ENCODE assay signal across 10 cellular contexts in the genomic region with DNA sequence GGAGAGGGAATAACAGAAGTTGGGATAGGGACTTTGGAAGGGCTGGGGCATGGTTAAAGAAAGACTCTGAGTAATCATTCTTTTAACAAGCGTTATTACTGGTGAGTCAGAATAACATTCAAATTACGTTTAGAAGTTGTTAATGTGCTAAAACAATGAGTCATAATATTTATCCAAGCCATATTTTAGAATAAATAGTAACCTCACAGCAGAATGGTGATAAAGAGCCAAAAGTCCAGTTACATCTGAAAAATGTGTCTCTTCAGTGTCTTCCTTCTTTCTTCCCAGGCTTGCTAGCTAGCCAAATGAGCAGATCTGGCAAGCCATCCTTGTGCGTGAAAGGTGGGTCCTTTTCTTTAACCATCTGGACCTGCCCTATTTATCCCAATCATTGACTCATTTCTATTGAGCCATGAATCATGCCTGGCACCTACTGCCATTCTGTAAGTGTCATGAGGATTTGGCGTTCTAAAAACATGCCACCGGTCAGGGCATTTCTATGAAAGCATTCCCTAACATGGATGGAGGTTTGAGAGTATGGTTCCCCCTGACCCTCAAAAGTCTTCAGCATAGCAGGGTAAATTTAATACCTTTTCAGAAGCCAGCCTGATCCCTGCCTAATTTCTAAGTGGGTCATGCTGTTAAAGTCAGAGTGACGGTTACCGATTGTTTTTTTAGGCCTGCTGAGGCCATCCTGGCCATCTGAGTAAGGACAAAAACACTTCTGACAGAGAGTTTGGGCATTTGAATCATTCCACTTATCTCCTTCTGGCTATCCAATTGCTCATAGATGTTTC. TPM values are rescaled to one million over a fixed set of nuclear protein-coding genes. Genes with fewer than 3 reads are reported as not detected.
A peak's percentile ranks its signal among the peaks of the same experiment; 100 is the strongest.
DNase-seq lines count a peak whose midpoint lies in the region; ATAC-seq and TF ChIP-seq lines count a peak whose summit lies in the region.
"Had no signal": no experiment of that assay in that cellular context is flagged by ENCODE, and none has a peak within 500 bp of the region (broad histone marks: within the 10 kb centered on the region; RNA-seq: fewer than 3 reads in every experiment).

No MANE protein-coding gene starts in this region.

- H3K27me3 ChIP-seq in skeletal muscle satellite cell (ENCODE audit: control insufficient read depth, insufficient read depth, low read length) = no peaks in the 10 kb centered on the region

- no peak for TF ChIP-seq CTCF in foreskin fibroblast (IDR thresholded peaks at IDR 0.05; ENCODE audit: low read depth, low read length)
- no peak for TF ChIP-seq CTCF in natural killer cell (IDR thresholded peaks at IDR 0.05)

- H3K4me2 ChIP-seq in skeletal muscle satellite cell (ENCODE audit: low read length) = peak overlapping the region; percentile 68

- peaks cover 14 to 39% of the 10 kb centered on the region in 2 donors for H3K27me3 Mint-ChIP-seq in natural killer cell (ENCODE audit: low read depth in 2 of 2)

- H3K9me3 Mint-ChIP-seq in natural killer cell = no peaks in the 10 kb centered on the region

- peaks cover 20% of the 10 kb centered on the region for H3K36me3 ChIP-seq in skeletal muscle satellite cell (ENCODE audit: insufficient read depth, low read length)

- no peaks in the 10 kb centered on the region for H3K9me3 ChIP-seq in skeletal muscle satellite cell (replicated peaks; ENCODE audit: low read length)

- no peak for ATAC-seq in HG03159 (IDR thresholded peaks at IDR 0.05; ENCODE audit: unreplicated experiment)
- ATAC-seq in natural killer cell = no peak

- no peaks in the 10 kb centered on the region for H3K36me3 Mint-ChIP-seq in natural killer cell

- DNase-seq in GOT3 (lab: John Stamatoyannopoulos, UW) (peak; percentile 25), T1000 (lab: John Stamatoyannopoulos, UW) (peak; percentile 76), foreskin fibroblast (peak; percentile 86 to 94), HuH-7.5 (ENCODE audit: low spot score) (no peak), putamen (ENCODE audit: low spot score) (no peak), natural killer cell (no peak)
- DNase-seq: central memory CD4-positive, alpha-beta T cell had no signal

- H3K9ac ChIP-seq in skeletal muscle satellite cell (ENCODE audit: low read depth, low read length) = peak overlapping the region; percentile 76

- H3K27ac Mint-ChIP-seq in natural killer cell = no peak overlapping the region

- H3K4me3 ChIP-seq in foreskin fibroblast (ENCODE audit: low read depth in 1 of 2, low read length in 2 of 2) (peak overlapping the region in 1 of 2 donors; percentile 20), skeletal muscle satellite cell (ENCODE audit: low read length) (peak overlapping the region; percentile 11)

- H3K4me1 Mint-ChIP-seq in natural killer cell = no peaks in the 10 kb centered on the region

- intact Hi-C loops in natural killer cell (cut with micrococcal nuclease) = no loop called here

- H3K4me1 ChIP-seq in skeletal muscle satellite cell (ENCODE audit: control insufficient read depth, insufficient read depth, low read length) = peaks cover 77% of the 10 kb centered on the region

- H3K4me3 Mint-ChIP-seq in natural killer cell = no peak overlapping the region

RNA-seq across cellular contexts. Expression of gene MYPN, which starts 26.8 kb away (rescaled TPM):
- 2.2 and 8.6 TPM in 2 replicates for total RNA-seq in skeletal muscle satellite cell (2012; rRNA removed)
- total RNA-seq in natural killer cell = not detected
- total RNA-seq: T-helper 2 cell treated with Interferon-gamma antibody and Interleukin-4, amounts not matched to agents 100 ng/mL and 5 ng/mL, for 36 hours had no signal

Comparison
In these comparisons a context has a peak if more than half of its experiments do, and no peak if none do; other contexts are left out.
1. DNase-seq: peak in GOT3 (single experiment), T1000 (single experiment) and foreskin fibroblast (2 of 2); none in HuH-7.5 (single experiment), putamen (single experiment) and natural killer cell (single experiment).